Comparison of ENCODE assay signal across 15 cellular contexts in the genomic region with DNA sequence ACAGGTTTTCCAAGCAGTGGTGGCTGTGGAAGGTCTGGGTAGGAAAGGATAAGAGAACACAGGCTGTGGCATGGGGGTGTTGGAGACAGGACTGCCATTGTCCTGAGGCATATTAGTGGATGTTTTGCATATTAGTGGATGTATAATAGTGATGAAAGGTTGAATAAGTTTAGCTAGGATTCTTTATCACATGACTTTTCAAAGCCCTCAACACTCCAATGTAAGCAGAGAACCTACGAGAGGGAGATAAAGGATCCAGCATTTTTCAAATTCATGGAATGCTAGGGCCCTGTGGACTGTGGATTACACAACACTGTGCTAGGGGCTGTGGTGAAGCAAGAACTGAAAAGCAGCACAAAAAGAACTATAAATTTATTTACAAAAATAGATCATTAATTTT.
DNase-seq lines count a peak whose midpoint lies in the region; ATAC-seq, FAIRE-seq and TF ChIP-seq lines count a peak whose summit lies in the region.
"Had no signal": no experiment of that assay in that cellular context is flagged by ENCODE, and none has a peak within 500 bp of the region (broad histone marks: within the 10 kb centered on the region; RNA-seq: fewer than 3 reads in every experiment).

No MANE protein-coding gene starts in this region.

- no peak overlapping the region for H2AFZ ChIP-seq in HepG2 (ENCODE audit: low read length)
- H2AFZ ChIP-seq in astrocyte (ENCODE audit: low read depth, low read length) = no peak overlapping the region
- H2AFZ ChIP-seq in hepatocyte = no peak overlapping the region

- CTCF ChIA-PET in HepG2 (lab: Yijun Ruan, JAX; ENCODE audit: low intra/inter-chr PET ratio, low total read pairs) = no interaction called here

- intact Hi-C loops in HepG2 (cut with micrococcal nuclease; ENCODE audit: unreplicated experiment) (no loop called here), right lobe of liver (cut with DNase I) (no loop called here), ascending aorta (cut with DNase I) (no loop called here)

- peak overlapping the region; percentile 18 for H3K27ac ChIP-seq in HepG2 (ENCODE audit: extremely low read length, insufficient read depth, low read length)
- no peak overlapping the region for H3K27ac ChIP-seq in right lobe of liver
- no peak overlapping the region for H3K27ac ChIP-seq in astrocyte (ENCODE audit: low read depth, low read length)
- H3K27ac ChIP-seq in hepatocyte = peak overlapping the region; percentile 20
- no peak overlapping the region for H3K27ac ChIP-seq in ascending aorta
- H3K27ac ChIP-seq: heart right ventricle, thoracic aorta had no signal

- ATAC-seq in HepG2 = peak; percentile 99
- no peak for ATAC-seq in right lobe of liver

- TF ChIP-seq EP300 in HepG2 (IDR thresholded peaks at IDR 0.05; ENCODE audit: low read depth in 2 of 2, low read length in 2 of 2) = peak in 1 of 2 experiments; percentile 6; a peak in 1 of 4 replicates
- TF ChIP-seq EP300 in HepG2 (CRISPR knock-in tag; IDR thresholded peaks at IDR 0.05; ENCODE audit: borderline replicate concordance) = no peak

- no peaks in the 10 kb centered on the region for H3K36me3 Mint-ChIP-seq in astrocyte (ENCODE audit: low read depth, unreplicated experiment)

- TF ChIP-seq RAD21 in HepG2 (CRISPR knock-in tag; IDR thresholded peaks at IDR 0.05) = no peak

- WGBS in HepG2 (ENCODE audit: low lambda C conversion rate) = 17% methylated on average over 1 of the region's 1 CpG
- 54% methylated on average over 1 of the region's 1 CpG for WGBS in right lobe of liver (ENCODE audit: insufficient coverage, low coverage, low lambda C conversion rate, missing lambda C conversion rate)
- 47% methylated on average over 1 of the region's 1 CpG for WGBS in hepatocyte (ENCODE audit: low lambda C conversion rate, missing lambda C conversion rate)

- no peaks in the 10 kb centered on the region for H3K9me3 ChIP-seq in HepG2 (ENCODE audit: low read length)
- H3K9me3 ChIP-seq in right lobe of liver = no peaks in the 10 kb centered on the region
- H3K9me3 ChIP-seq in astrocyte (ENCODE audit: insufficient read depth, low read depth, low read length) = no peaks in the 10 kb centered on the region
- no peaks in the 10 kb centered on the region for H3K9me3 ChIP-seq in hepatocyte (ENCODE audit: low read depth)
- no peaks in the 10 kb centered on the region for H3K9me3 ChIP-seq in ascending aorta
- H3K9me3 ChIP-seq: heart right ventricle, thoracic aorta had no signal

- peak; percentile 91 for DNase-seq in HepG2 (ENCODE audit: low spot score)
- DNase-seq in right lobe of liver = no peak
- peak; percentile 80 for DNase-seq in astrocyte (ENCODE audit: low read depth)
- DNase-seq in hepatocyte (ENCODE audit: low spot score) = peak; percentile 23
- DNase-seq in DMS79 treated with DMSO at 0.1 percent for 48 hours (lab: John Stamatoyannopoulos, UW) = no peak
- no peak for DNase-seq in COLO668 (lab: John Stamatoyannopoulos, UW; ENCODE audit: unreplicated experiment)
- no peak for DNase-seq in NCI-H1694 (lab: John Stamatoyannopoulos, UW)
- no peak for DNase-seq in ascending aorta (ENCODE audit: low spot score in 2 of 2)
- DNase-seq: activated CD4-positive, alpha-beta T cell treated with anti-CD3 and anti-CD28 coated beads, Interleukin-2, amount 50 U/mL, for 1 hour; DMS79; heart right ventricle; KG1; NCI-H1694 treated with DMSO at 0.1 percent for 48 hours had no signal

- H3K79me2 ChIP-seq in HepG2 (ENCODE audit: insufficient read depth, low read length) = no peaks in the 10 kb centered on the region
- H3K79me2 ChIP-seq in astrocyte (ENCODE audit: insufficient read depth, low read length) = no peaks in the 10 kb centered on the region
- H3K79me2 ChIP-seq in hepatocyte = no peaks in the 10 kb centered on the region

- in situ Hi-C loops in HepG2 (cut with HindIII; ENCODE audit: extremely low pct_ligation_motif_present, low pct_unique_long_range_greater_than_20kb) = no loop called here

- H3K4me2 ChIP-seq in HepG2 (ENCODE audit: low read depth, low read length) (no peak overlapping the region), astrocyte (ENCODE audit: low read length) (no peak overlapping the region), hepatocyte (no peak overlapping the region)

- H3K4me3 ChIP-seq in HepG2 (replicated peaks in 1 of 3; ENCODE audit: insufficient read depth in 1 of 3, low read depth in 2 of 3, low read length in 3 of 3) (no peak overlapping the region), right lobe of liver (no peak overlapping the region), astrocyte (ENCODE audit: insufficient read depth, low read depth, low read length) (no peak overlapping the region), hepatocyte (no peak overlapping the region), ascending aorta (no peak overlapping the region)
- H3K4me3 ChIP-seq: heart right ventricle, lung, thoracic aorta had no signal

- no TSS peak for BruUV-seq in HepG2 (replicated peaks; lab: Mats Ljungman, UMichigan)

- peaks cover 4% of the 10 kb centered on the region for H3K27me3 Mint-ChIP-seq in astrocyte (ENCODE audit: low read depth, unreplicated experiment)

- TF ChIP-seq POLR2A in HepG2 (IDR thresholded peaks at IDR 0.05; ENCODE audit: insufficient read depth in 1 of 2, low read depth in 2 of 2, low read length in 2 of 2) = no peak
- TF ChIP-seq POLR2A in right lobe of liver (IDR thresholded peaks at IDR 0.05) = no peak

- H3K36me3 ChIP-seq in HepG2 (replicated peaks in 1 of 2; ENCODE audit: control insufficient read depth in 1 of 2, insufficient read depth in 2 of 2, low read length in 2 of 2) = no peaks in the 10 kb centered on the region
- H3K36me3 ChIP-seq in right lobe of liver = no peaks in the 10 kb centered on the region
- no peaks in the 10 kb centered on the region for H3K36me3 ChIP-seq in astrocyte (ENCODE audit: insufficient read depth, low read length)
- H3K36me3 ChIP-seq in hepatocyte (replicated peaks; ENCODE audit: insufficient read depth, low read depth) = no peaks in the 10 kb centered on the region
- H3K36me3 ChIP-seq in ascending aorta = no peaks in the 10 kb centered on the region
- H3K36me3 ChIP-seq: heart right ventricle, thoracic aorta had no signal

- TF ChIP-seq CTCF in HepG2 (CRISPR knock-in tag; IDR thresholded peaks at IDR 0.05) = no peak
- TF ChIP-seq CTCF in right lobe of liver (IDR thresholded peaks at IDR 0.05) = no peak
- TF ChIP-seq CTCF in astrocyte (IDR thresholded peaks at IDR 0.05; ENCODE audit: insufficient read depth, low read depth, low read length) = no peak
- TF ChIP-seq CTCF in hepatocyte (IDR thresholded peaks at IDR 0.05; ENCODE audit: poor library complexity) = no peak
- no peak for TF ChIP-seq CTCF in ascending aorta (IDR thresholded peaks at IDR 0.05)

- H3K9ac ChIP-seq in HepG2 (ENCODE audit: insufficient read depth, low read depth, low read length) = no peak overlapping the region
- no peak overlapping the region for H3K9ac ChIP-seq in astrocyte (ENCODE audit: low read length)

- H3K4me3 Mint-ChIP-seq in astrocyte (ENCODE audit: unreplicated experiment) = no peak overlapping the region

- H3K4me1 Mint-ChIP-seq in astrocyte (ENCODE audit: low read depth, unreplicated experiment) = peaks cover 17% of the 10 kb centered on the region

- H3K9me3 Mint-ChIP-seq in astrocyte (ENCODE audit: unreplicated experiment) = no peaks in the 10 kb centered on the region

- peak overlapping the region; percentile 27 for H3K27ac Mint-ChIP-seq in astrocyte (ENCODE audit: unreplicated experiment)

- no peaks in the 10 kb centered on the region for H4K20me1 ChIP-seq in HepG2 (ENCODE audit: insufficient read depth, low read length)
- no peaks in the 10 kb centered on the region for H4K20me1 ChIP-seq in astrocyte (ENCODE audit: insufficient read depth, low read length)
- no peaks in the 10 kb centered on the region for H4K20me1 ChIP-seq in hepatocyte (ENCODE audit: insufficient read depth, poor library complexity, severe bottlenecking)

- H3K4me1 ChIP-seq in HepG2 (ENCODE audit: insufficient read depth, low read length) = peaks cover 10% of the 10 kb centered on the region
- no peaks in the 10 kb centered on the region for H3K4me1 ChIP-seq in right lobe of liver
- H3K4me1 ChIP-seq in astrocyte (ENCODE audit: insufficient read depth, low read length) = peaks cover 10% of the 10 kb centered on the region
- H3K4me1 ChIP-seq in hepatocyte (ENCODE audit: insufficient read depth) = peaks cover 4% of the 10 kb centered on the region
- H3K4me1 ChIP-seq in ascending aorta = peaks cover 0 to 5% of the 10 kb centered on the region in 2 donors

- H3K27me3 ChIP-seq in HepG2 (ENCODE audit: control insufficient read depth in 1 of 2, insufficient read depth in 2 of 2, low read length in 2 of 2) (no peaks in the 10 kb centered on the region), right lobe of liver (no peaks in the 10 kb centered on the region), astrocyte (ENCODE audit: insufficient read depth, low read length) (no peaks in the 10 kb centered on the region), hepatocyte (no peaks in the 10 kb centered on the region), ascending aorta (no peaks in the 10 kb centered on the region)
- H3K27me3 ChIP-seq: heart right ventricle had no signal

- FAIRE-seq in HepG2 (lab: Jason Lieb, UNC) = peak; percentile 88
- peak; percentile 82 for FAIRE-seq in astrocyte (lab: Jason Lieb, UNC)

- POLR2A ChIA-PET in HepG2 (lab: Yijun Ruan, JAX) = no interaction called here

- H3K9me2 ChIP-seq in hepatocyte (replicated peaks; ENCODE audit: insufficient read depth) = no peaks in the 10 kb centered on the region

TF ChIP-seq in HepG2, 621 proteins besides CTCF, POLR2A, EP300 and RAD21 (continues in another document):
- no peak for TF ChIP-seq GABPB1 (CRISPR knock-in tag; IDR thresholded peaks at IDR 0.05)
- TF ChIP-seq HNRNPUL1 (IDR thresholded peaks at IDR 0.05; ENCODE audit: low read depth, low read length) = no peak
- TF ChIP-seq, protein P1, sequence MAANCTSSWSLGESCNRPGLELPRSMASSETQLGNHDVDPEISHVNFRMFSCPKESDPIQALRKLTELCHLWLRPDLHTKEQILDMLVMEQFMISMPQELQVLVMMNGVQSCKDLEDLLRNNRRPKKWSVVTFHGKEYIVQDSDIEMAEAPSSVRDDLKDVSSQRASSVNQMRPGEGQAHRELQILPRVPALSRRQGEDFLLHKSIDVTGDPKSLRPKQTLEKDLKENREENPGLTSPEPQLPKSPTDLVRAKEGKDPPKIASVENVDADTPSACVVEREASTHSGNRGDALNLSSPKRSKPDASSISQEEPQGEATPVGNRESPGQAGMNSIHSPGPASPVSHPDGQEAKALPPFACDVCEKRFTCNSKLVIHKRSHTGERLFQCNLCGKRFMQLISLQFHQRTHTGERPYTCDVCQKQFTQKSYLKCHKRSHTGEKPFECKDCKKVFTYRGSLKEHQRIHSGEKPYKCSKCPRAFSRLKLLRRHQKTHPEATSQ (CRISPR knock-in tag; IDR thresholded peaks at IDR 0.05; ENCODE audit: borderline replicate concordance) = no peak
- TF ChIP-seq ZNF24 (IDR thresholded peaks at IDR 0.05) = no peak
- TF ChIP-seq MTF1 (CRISPR knock-in tag; IDR thresholded peaks at IDR 0.05) = no peak
- TF ChIP-seq WIZ (CRISPR knock-in tag; IDR thresholded peaks at IDR 0.05) = no peak
- TF ChIP-seq ZNF335 (CRISPR knock-in tag; IDR thresholded peaks at IDR 0.05) = no peak

Comparison
In these comparisons a context has a peak if more than half of its experiments do, and no peak if none do; other contexts are left out.
1. DNase-seq: peak in HepG2 (single experiment), astrocyte (single experiment) and hepatocyte (single experiment); none in right lobe of liver (0 of 3), DMS79 treated with DMSO at 0.1 percent for 48 hours (single experiment), COLO668 (single experiment), NCI-H1694 (single experiment) and ascending aorta (0 of 2).
2. H3K27ac ChIP-seq: peak in HepG2 (single experiment) and hepatocyte (single experiment); none in right lobe of liver (0 of 3), astrocyte (single experiment) and ascending aorta (0 of 2).